In the genomic region with DNA sequence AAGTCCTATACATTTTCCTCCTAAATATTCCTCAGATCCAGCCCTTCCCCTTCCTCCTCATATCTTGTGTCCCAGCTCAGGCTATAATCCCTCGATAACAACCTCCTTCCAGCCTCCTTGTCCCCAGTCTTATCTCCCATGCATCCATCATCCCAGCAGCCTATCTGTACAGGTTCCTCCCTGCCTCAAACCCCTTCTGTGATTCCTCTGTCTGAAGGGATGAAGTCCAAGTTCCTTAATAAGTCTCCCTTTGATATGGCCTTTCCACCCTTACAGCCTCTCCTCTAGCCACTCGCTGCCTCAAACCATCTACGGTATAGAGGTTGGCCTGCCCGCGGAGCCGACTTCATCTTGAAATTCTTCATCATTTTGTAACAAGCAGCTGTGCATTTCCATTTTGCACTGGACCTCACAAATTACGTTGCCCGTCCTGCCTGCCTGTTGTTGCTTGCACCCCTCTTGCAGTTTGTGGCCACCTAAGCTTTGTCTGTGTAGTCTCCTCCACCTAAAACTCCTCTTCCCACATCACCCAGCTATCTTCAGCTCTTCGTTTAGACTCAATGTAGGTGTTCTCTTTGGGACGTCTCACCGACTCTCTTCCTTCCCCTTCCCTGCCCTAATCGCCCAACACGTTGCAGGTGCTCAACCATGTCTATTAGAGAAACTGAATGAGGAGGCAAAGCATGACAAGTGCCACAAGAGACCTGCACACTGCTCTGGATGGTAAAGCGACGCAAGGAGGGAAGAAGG, we compare ENCODE assay signal across 9 cellular contexts. TPM values are rescaled to one million over a fixed set of nuclear protein-coding genes. Genes with fewer than 3 reads are reported as not detected.
DNase-seq lines count a peak whose midpoint lies in the region; ATAC-seq, FAIRE-seq and TF ChIP-seq lines count a peak whose summit lies in the region.
"Had no signal": no experiment of that assay in that cellular context is flagged by ENCODE, and none has a peak within 500 bp of the region (broad histone marks: within the 10 kb centered on the region; RNA-seq: fewer than 3 reads in every experiment).

No MANE protein-coding gene starts in this region.

- H3K9me3 ChIP-seq in heart left ventricle (no peaks in the 10 kb centered on the region), astrocyte (ENCODE audit: insufficient read depth, low read depth, low read length) (no peaks in the 10 kb centered on the region), mesodermal cell (ENCODE audit: control insufficient read depth, low read length) (no peaks in the 10 kb centered on the region), upper lobe of right lung (no peaks in the 10 kb centered on the region)

- peak overlapping the region; percentile 71 for H3K4me3 Mint-ChIP-seq in astrocyte (ENCODE audit: unreplicated experiment)

- intact Hi-C loops in heart left ventricle (cut with DNase I): loop anchor here (1.0 to 10.0 kb wide), 11 partner anchors 21 to 129 kb away; partner anchors contain the start of genes SCRN2 (in 8 of the 10) and SP2 (in 6 of the 10)
- intact Hi-C loops in Right ventricle myocardium superior (cut with DNase I): loop anchor here (5.0 kb wide), 1 partner anchor 128 kb away; the partner anchor contains the start of gene SCRN2
- intact Hi-C loops in upper lobe of right lung (cut with DNase I): no loop called here

- no peak overlapping the region for H3K27ac Mint-ChIP-seq in astrocyte (ENCODE audit: unreplicated experiment)

- H3K9me3 Mint-ChIP-seq in astrocyte (ENCODE audit: unreplicated experiment): no peaks in the 10 kb centered on the region

- 39 to 46% (median 42%) methylated on average over 15 of the region's 15 CpGs for WGBS in heart left ventricle, 4 donors
- WGBS in mesodermal cell (ENCODE audit: insufficient coverage in 2 of 2), 2 experiments: 74 to 81% methylated on average over 10 to 14 of the region's 15 CpGs

- ATAC-seq in heart left ventricle (no peak), Right ventricle myocardium superior (ENCODE audit: poor library complexity) (no peak), upper lobe of right lung (no peak)

- H3K4me1 Mint-ChIP-seq in astrocyte (ENCODE audit: low read depth, unreplicated experiment): peaks cover 9% of the 10 kb centered on the region

- TF ChIP-seq CTCF in heart left ventricle (IDR thresholded peaks at IDR 0.05) (no peak), astrocyte (IDR thresholded peaks at IDR 0.05; ENCODE audit: insufficient read depth, low read depth, low read length) (no peak), upper lobe of right lung (IDR thresholded peaks at IDR 0.05) (no peak)

- H3K27me3 Mint-ChIP-seq in astrocyte (ENCODE audit: low read depth, unreplicated experiment): no peaks in the 10 kb centered on the region

- DNase-seq in heart left ventricle (no peak), Right ventricle myocardium superior (no peak), astrocyte (ENCODE audit: low read depth) (no peak), upper lobe of right lung (no peak), OCI-M2 (lab: John Stamatoyannopoulos, UW; ENCODE audit: unreplicated experiment) (no peak), NCI-H446 (lab: John Stamatoyannopoulos, UW) (no peak), NCI-H2171 (lab: John Stamatoyannopoulos, UW) (no peak)

- H2AFZ ChIP-seq in astrocyte (ENCODE audit: low read depth, low read length): peak overlapping the region; percentile 74

- no peaks in the 10 kb centered on the region for H4K20me1 ChIP-seq in astrocyte (ENCODE audit: insufficient read depth, low read length)

- peak overlapping the region in 10 of 12 donors; percentile 9 to 97 (median 86) for H3K4me3 ChIP-seq in heart left ventricle
- no peak overlapping the region for H3K4me3 ChIP-seq in astrocyte (ENCODE audit: insufficient read depth, low read depth, low read length)
- H3K4me3 ChIP-seq in mesodermal cell (ENCODE audit: extremely low read depth, insufficient read depth, low read length, poor library complexity, severe bottlenecking): peak overlapping the region; percentile 5
- peak overlapping the region; percentile 44 for H3K4me3 ChIP-seq in upper lobe of right lung

- peaks cover 2% of the 10 kb centered on the region for H3K36me3 Mint-ChIP-seq in astrocyte (ENCODE audit: low read depth, unreplicated experiment)

- peak overlapping the region; percentile 78 for H3K4me2 ChIP-seq in astrocyte (ENCODE audit: low read length)

- H3K36me3 ChIP-seq in heart left ventricle (peaks cover 0 to 23% (median 16%) of the 10 kb centered on the region in 9 donors), astrocyte (ENCODE audit: insufficient read depth, low read length) (peaks cover 4% of the 10 kb centered on the region), mesodermal cell (ENCODE audit: control insufficient read depth, insufficient read depth, low read length) (peaks cover 17% of the 10 kb centered on the region), upper lobe of right lung (peaks cover 20% of the 10 kb centered on the region)

- TF ChIP-seq POLR2A in heart left ventricle (IDR thresholded peaks at IDR 0.05): no peak

- H3K27ac ChIP-seq in heart left ventricle: peak overlapping the region in 3 of 12 donors; percentile 7 to 47 (median 21)
- H3K27ac ChIP-seq in astrocyte (ENCODE audit: low read depth, low read length): no peak overlapping the region
- H3K27ac ChIP-seq in mesodermal cell (ENCODE audit: low read depth, low read length, severe bottlenecking): no peak overlapping the region
- H3K27ac ChIP-seq in upper lobe of right lung: peak overlapping the region; percentile 42

- FAIRE-seq in astrocyte (lab: Jason Lieb, UNC): no peak

- H3K4me1 ChIP-seq in heart left ventricle (peaks cover 0 to 24% (median 14%) of the 10 kb centered on the region in 12 donors), astrocyte (ENCODE audit: insufficient read depth, low read length) (peaks cover 20% of the 10 kb centered on the region), mesodermal cell (ENCODE audit: control insufficient read depth, insufficient read depth, low read length, poor library complexity, severe bottlenecking) (peaks cover 12% of the 10 kb centered on the region), upper lobe of right lung (peaks cover 15% of the 10 kb centered on the region)

- H3K27me3 ChIP-seq in heart left ventricle (no peaks in the 10 kb centered on the region), astrocyte (ENCODE audit: insufficient read depth, low read length) (no peaks in the 10 kb centered on the region), upper lobe of right lung (no peaks in the 10 kb centered on the region)

- H3K9ac ChIP-seq in astrocyte (ENCODE audit: low read length): no peak overlapping the region

- peaks cover 6% of the 10 kb centered on the region for H3K79me2 ChIP-seq in astrocyte (ENCODE audit: insufficient read depth, low read length)

RNA-seq across cellular contexts. Expression of gene CDK5RAP3, which starts 0.8 kb away (rescaled TPM):
- total RNA-seq in heart left ventricle (10 to 100 TPM; 41.2 to 80.9 (median 53.6) TPM), Right ventricle myocardium superior (50.3 TPM), astrocyte (59.1 and 62.8 TPM in 2 replicates), upper lobe of right lung (140 TPM)
- 10 to 100 TPM; 53.8 to 56.6 TPM for polyA plus RNA-seq in heart left ventricle
- polyA plus RNA-seq in mesodermal cell (2013, experiment 1 of 2): 139 TPM
- polyA plus RNA-seq in mesodermal cell (2013, experiment 2 of 2): 116 TPM

RNA-seq across cellular contexts. Expression of gene PRR15L, which starts 12.5 kb away (rescaled TPM):
- total RNA-seq in heart left ventricle (1 to 10 TPM in 1 of 9 donors, not detected in 8; 2.7 TPM), Right ventricle myocardium superior (not detected), astrocyte (not detected in 2 replicates), upper lobe of right lung (47.4 TPM)
- polyA plus RNA-seq in heart left ventricle: under 1 TPM in 1 of 2 donors, not detected in 1; 0.04 TPM
- polyA plus RNA-seq in mesodermal cell (2013, experiment 1 of 2): not detected
- polyA plus RNA-seq in mesodermal cell (2013, experiment 2 of 2): not detected
- total RNA-seq: activated CD8-positive, alpha-beta memory T cell treated with anti-CD3 and anti-CD28 coated beads for 36 hours had no signal

RNA-seq across cellular contexts. Expression of gene PNPO, which starts 28.8 kb away (rescaled TPM):
- total RNA-seq in heart left ventricle (10 to 100 TPM; 24.2 to 45.0 (median 36.1) TPM), Right ventricle myocardium superior (28.2 TPM), astrocyte (12.0 and 14.1 TPM in 2 replicates), upper lobe of right lung (29.4 TPM)
- polyA plus RNA-seq in heart left ventricle: 10 to 100 TPM; 12.6 to 16.1 TPM
- polyA plus RNA-seq in mesodermal cell (2013, experiment 1 of 2): 9.1 TPM
- 7.9 TPM for polyA plus RNA-seq in mesodermal cell (2013, experiment 2 of 2)

Comparison
In these comparisons a context has a peak if more than half of its experiments do, and no peak if none do; other contexts are left out.
1. RNA of gene PRR15L, which starts 12.5 kb away (total RNA-seq): 47.4 TPM in upper lobe of right lung (single experiment); not detected in Right ventricle myocardium superior (single experiment), 2.7 TPM in heart left ventricle and not detected in astrocyte; every median in the first group is over 10 times any median in the second.